ENCODE assay signal across 1 cellular context in the genomic region with DNA sequence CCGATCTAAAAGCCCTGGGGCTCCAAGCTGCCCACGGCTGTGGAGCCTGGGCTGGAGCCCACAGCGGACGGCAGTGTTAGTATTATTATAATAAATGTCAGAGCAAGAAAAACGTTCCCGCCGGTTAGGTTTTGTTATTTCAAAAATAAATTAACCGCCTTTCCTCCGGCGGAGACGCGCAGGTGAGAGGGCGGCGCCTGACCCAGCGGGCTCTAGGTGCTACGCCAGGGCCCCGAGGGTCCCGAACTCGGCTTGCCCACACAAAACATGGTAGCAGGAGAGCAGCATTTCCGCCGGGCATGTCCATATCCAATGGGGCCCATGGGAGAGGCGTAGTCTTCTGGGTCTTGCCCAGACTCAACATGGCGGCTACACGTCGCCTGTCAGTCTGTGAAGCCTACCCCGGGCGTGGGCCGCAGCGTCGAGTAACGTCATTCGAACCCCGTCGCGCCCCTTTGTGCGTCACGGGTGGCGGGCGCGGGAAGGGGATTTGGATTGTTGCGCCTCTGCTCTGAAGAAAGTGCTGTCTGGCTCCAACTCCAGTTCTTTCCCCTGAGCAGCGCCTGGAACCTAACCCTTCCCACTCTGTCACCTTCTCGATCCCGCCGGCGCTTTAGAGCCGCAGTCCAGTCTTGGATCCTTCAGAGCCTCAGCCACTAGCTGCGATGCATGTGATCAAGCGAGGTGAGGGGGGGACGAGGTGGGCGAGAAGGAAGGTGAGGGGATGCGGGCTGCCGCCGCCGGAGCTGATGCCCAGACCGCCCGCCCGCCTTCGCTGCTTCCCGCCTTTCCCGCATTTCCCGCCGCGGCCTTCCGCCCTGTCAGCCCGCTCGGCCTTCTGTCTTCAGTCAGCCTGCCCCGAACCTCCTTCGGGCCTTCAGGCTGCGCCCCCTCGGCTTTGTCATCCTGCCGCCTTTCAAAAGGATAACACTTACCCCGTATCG.
TF ChIP-seq lines count a peak whose summit lies in the region.

TSS of gene RRM1 (plus strand) at position 452 of the 944 bp plus-strand sequence. CDS start at position 666, 214 bp downstream.

TF ChIP-seq in H1, 55 proteins besides CTCF, POLR2A, EP300 and RAD21 (continued from another document):
- no peak for TF ChIP-seq POU5F1 (IDR thresholded peaks at IDR 0.05; ENCODE audit: low read depth, low read length)
- no peak for TF ChIP-seq GABPA (IDR thresholded peaks at IDR 0.05; ENCODE audit: borderline replicate concordance, insufficient read depth, low read length)
- TF ChIP-seq, protein P1, sequence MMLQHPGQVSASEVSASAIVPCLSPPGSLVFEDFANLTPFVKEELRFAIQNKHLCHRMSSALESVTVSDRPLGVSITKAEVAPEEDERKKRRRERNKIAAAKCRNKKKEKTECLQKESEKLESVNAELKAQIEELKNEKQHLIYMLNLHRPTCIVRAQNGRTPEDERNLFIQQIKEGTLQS (IDR thresholded peaks at IDR 0.05; ENCODE audit: insufficient read depth, low read depth, low read length), result peak; percentile 92
- TF ChIP-seq SUZ12 (IDR thresholded peaks at IDR 0.05; ENCODE audit: low read length), result no peak
- no peak for TF ChIP-seq RNF2 (IDR thresholded peaks at IDR 0.05; ENCODE audit: borderline replicate concordance, low read depth, low read length, missing control alignments, poor library complexity, severe bottlenecking)
- no peak for TF ChIP-seq TAF7 (optimal IDR thresholded peaks at IDR 0.05; ENCODE audit: borderline replicate concordance, low read depth, low read length)
- TF ChIP-seq SP1 (IDR thresholded peaks at IDR 0.05; ENCODE audit: low read depth, low read length), result peak; percentile 77
- peak; percentile 76; the same call in 1 of the 2 replicates for TF ChIP-seq EGR1 (IDR thresholded peaks at IDR 0.05; ENCODE audit: borderline replicate concordance, low read depth, low read length)
- TF ChIP-seq TCF12 (IDR thresholded peaks at IDR 0.05; ENCODE audit: low read depth, low read length), result 0 out of 2 replicates have a peak, but pooled peaks have one; percentile 47
- TF ChIP-seq PHF8 (conservative IDR thresholded peaks at IDR 0.05; ENCODE audit: low read depth, low read length), result peak; percentile 63; the same call in 1 of the 2 replicates
- TF ChIP-seq ZNF274 (IDR thresholded peaks at IDR 0.05; ENCODE audit: borderline replicate concordance, extremely low read depth, low read length), result no peak
- TF ChIP-seq ATF2 (IDR thresholded peaks at IDR 0.05; ENCODE audit: low read length), result peak; percentile 82
- TF ChIP-seq SIX5 (IDR thresholded peaks at IDR 0.05; ENCODE audit: low read depth, low read length), result peak; percentile 67
- no peak for TF ChIP-seq FOSL1 (IDR thresholded peaks at IDR 0.05; ENCODE audit: insufficient read depth, low read depth, low read length)
- TF ChIP-seq BRCA1 (IDR thresholded peaks at IDR 0.05; ENCODE audit: low read depth, low read length), result no peak
- TF ChIP-seq SAP30 (IDR thresholded peaks at IDR 0.05; ENCODE audit: insufficient read depth, insufficient replicate concordance, low read length), result peak; percentile 97
- TF ChIP-seq RFX5 (IDR thresholded peaks at IDR 0.05; ENCODE audit: borderline replicate concordance, low read depth, low read length), result no peak
- peak; percentile 46; the same call in 1 of the 2 replicates for TF ChIP-seq GTF2F1 (IDR thresholded peaks at IDR 0.05; ENCODE audit: borderline replicate concordance, low read depth, low read length)
- TF ChIP-seq JUN (IDR thresholded peaks at IDR 0.05; ENCODE audit: low read depth, low read length), result no peak
- TF ChIP-seq BACH1 (IDR thresholded peaks at IDR 0.05; ENCODE audit: low read length), result peak; percentile 58
- 0 out of 2 replicates have a peak, but pooled peaks have one; percentile 12 for TF ChIP-seq TEAD4 (IDR thresholded peaks at IDR 0.05; ENCODE audit: low read depth, low read length)
- TF ChIP-seq ASH2L (IDR thresholded peaks at IDR 0.05; ENCODE audit: low read length), result peak; percentile 93
- peak; percentile 76 for TF ChIP-seq MAX (IDR thresholded peaks at IDR 0.05)
- no peak for TF ChIP-seq NANOG (IDR thresholded peaks at IDR 0.05; ENCODE audit: insufficient read depth, low read depth, low read length, poor library complexity, severe bottlenecking)
- no peak for TF ChIP-seq CTBP2 (IDR thresholded peaks at IDR 0.05; ENCODE audit: borderline replicate concordance, insufficient read depth, insufficient read length, low read length)
- peak; percentile 73 for TF ChIP-seq CHD2 (IDR thresholded peaks at IDR 0.05; ENCODE audit: low read length)
- TF ChIP-seq RXRA (IDR thresholded peaks at IDR 0.05; ENCODE audit: insufficient read depth, low read depth, low read length), result no peak
- peak; percentile 100 for TF ChIP-seq CREB1 (IDR thresholded peaks at IDR 0.05)
- no peak for TF ChIP-seq CHD7 (IDR thresholded peaks at IDR 0.05; ENCODE audit: insufficient replicate concordance, low read length)
- TF ChIP-seq CHD1 (IDR thresholded peaks at IDR 0.05; ENCODE audit: low read depth, low read length), result no peak
- no peak for TF ChIP-seq KDM1A (IDR thresholded peaks at IDR 0.05; ENCODE audit: borderline replicate concordance, low read length)
- no peak for TF ChIP-seq CBX8 (IDR thresholded peaks at IDR 0.05; ENCODE audit: borderline replicate concordance, low read depth, low read length)
- TF ChIP-seq YY1 (IDR thresholded peaks at IDR 0.05; ENCODE audit: low read depth, low read length), result peak; percentile 100
- TF ChIP-seq, protein P2, sequence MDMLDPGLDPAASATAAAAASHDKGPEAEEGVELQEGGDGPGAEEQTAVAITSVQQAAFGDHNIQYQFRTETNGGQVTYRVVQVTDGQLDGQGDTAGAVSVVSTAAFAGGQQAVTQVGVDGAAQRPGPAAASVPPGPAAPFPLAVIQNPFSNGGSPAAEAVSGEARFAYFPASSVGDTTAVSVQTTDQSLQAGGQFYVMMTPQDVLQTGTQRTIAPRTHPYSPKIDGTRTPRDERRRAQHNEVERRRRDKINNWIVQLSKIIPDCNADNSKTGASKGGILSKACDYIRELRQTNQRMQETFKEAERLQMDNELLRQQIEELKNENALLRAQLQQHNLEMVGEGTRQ (IDR thresholded peaks at IDR 0.05; ENCODE audit: low read length), result no peak
- no peak for TF ChIP-seq SIRT6 (IDR thresholded peaks at IDR 0.05; ENCODE audit: low read length)
- TF ChIP-seq TAF1 (IDR thresholded peaks at IDR 0.05; ENCODE audit: low read depth, low read length), result peak; percentile 83
- TF ChIP-seq TBP (IDR thresholded peaks at IDR 0.05; ENCODE audit: low read depth, low read length), result peak; percentile 60
- TF ChIP-seq JUND (IDR thresholded peaks at IDR 0.05; ENCODE audit: low read length), result peak; percentile 76
